Comparison of ENCODE assay signal across 37 cellular contexts in the genomic region with DNA sequence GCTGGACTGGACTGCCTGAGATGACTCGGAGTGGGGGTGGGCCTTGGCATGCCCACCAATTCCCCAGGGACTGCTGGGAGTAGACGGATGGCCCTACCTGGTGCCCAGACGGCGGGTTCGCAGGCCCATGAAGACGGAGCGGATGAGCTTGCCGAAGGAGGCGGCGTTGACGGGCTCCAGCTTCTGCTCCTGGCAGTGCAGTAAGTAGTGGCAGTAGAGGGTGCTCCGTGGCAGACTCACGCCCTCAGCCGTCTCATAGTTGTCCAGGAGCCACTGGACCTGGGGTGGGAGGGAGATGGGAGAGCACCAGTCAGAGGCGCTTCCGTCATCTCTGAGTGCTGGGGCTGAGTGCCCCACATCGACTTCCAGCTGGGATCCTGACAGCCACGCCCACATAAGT. TPM values are rescaled to one million over a fixed set of nuclear protein-coding genes. Genes with fewer than 3 reads are reported as not detected.
"Had no signal": no experiment of that assay in that cellular context is flagged by ENCODE, and none has a peak within 500 bp of the region (broad histone marks: within the 10 kb centered on the region; RNA-seq: fewer than 3 reads in every experiment).

No MANE protein-coding gene starts in this region.

- ATAC-seq: activated CD4-positive, CD25-positive, alpha-beta regulatory T cell treated with anti-CD3 and anti-CD28 coated beads, Interleukin-2, amount 50 U/mL, for 24 hours; activated CD8-positive, alpha-beta T cell treated with anti-CD3 and anti-CD28 coated beads for 36 hours; activated naive CD8-positive, alpha-beta T cell treated with anti-CD3 and anti-CD28 coated beads, Interleukin-2, amount 50 U/mL, for 24 hours; activated T-cell treated with anti-CD3 and anti-CD28 coated beads, Interleukin-2, amount 50 U/mL, for 4 hours; activated T-helper 17 cell treated with anti-CD3 and anti-CD28 coated beads, Interleukin-2, amount 50 U/mL, for 72 hours; body of pancreas; gastroesophageal sphincter; T-helper 17 cell had no signal

- H3K27me3 Mint-ChIP-seq: activated B cell treated with CpG ODN at 0.5 μM for 24 hours; activated CD8-positive, alpha-beta T cell treated with anti-CD3 and anti-CD28 coated beads for 36 hours; activated naive CD4-positive, alpha-beta T cell treated with anti-CD3 and anti-CD28 coated beads, Interleukin-2, amount 50 U/mL, for 24 hours; activated naive CD8-positive, alpha-beta T cell treated with anti-CD3 and anti-CD28 coated beads for 36 hours; activated naive CD8-positive, alpha-beta T cell treated with anti-CD3 and anti-CD28 coated beads, Interleukin-2, amount 50 U/mL, for 24 hours; activated T-helper 17 cell treated with anti-CD3 and anti-CD28 coated beads, Interleukin-2, amount 50 U/mL, for 72 hours; dendritic cell treated with granulocyte-macrophage colony-stimulating factor and Interleukin-4, amounts not matched to agents 40 ng/mL and 50 ng/mL, for 4 days; T-helper 17 cell had no signal

- H3K27ac ChIP-seq: adrenal gland, body of pancreas, colonic mucosa, epithelial cell of prostate, esophagus squamous epithelium, gastroesophageal sphincter, WERI-Rb-1 had no signal

- H3K27me3 ChIP-seq: adrenal gland, body of pancreas, colonic mucosa, dorsolateral prefrontal cortex, esophagus squamous epithelium, gastroesophageal sphincter had no signal

- H3K4me3 Mint-ChIP-seq: activated B cell treated with CpG ODN at 0.5 μM for 24 hours; activated CD8-positive, alpha-beta T cell treated with anti-CD3 and anti-CD28 coated beads for 36 hours; activated naive CD4-positive, alpha-beta T cell treated with anti-CD3 and anti-CD28 coated beads for 36 hours; activated naive CD4-positive, alpha-beta T cell treated with anti-CD3 and anti-CD28 coated beads, Interleukin-2, amount 50 U/mL, for 24 hours; activated naive CD8-positive, alpha-beta T cell treated with anti-CD3 and anti-CD28 coated beads for 36 hours; activated naive CD8-positive, alpha-beta T cell treated with anti-CD3 and anti-CD28 coated beads, Interleukin-2, amount 50 U/mL, for 24 hours; activated T-cell treated with anti-CD3 and anti-CD28 coated beads, Interleukin-2, amount 50 U/mL, for 4 hours; activated T-helper 17 cell treated with anti-CD3 and anti-CD28 coated beads, Interleukin-2, amount 50 U/mL, for 72 hours; dendritic cell treated with granulocyte-macrophage colony-stimulating factor and Interleukin-4, amounts not matched to agents 40 ng/mL and 50 ng/mL, for 4 days; T-helper 2 cell treated with Interferon-gamma antibody and Interleukin-4, amounts not matched to agents 5 μg/mL and 100 μg/mL, for 36 hours had no signal

- DNase-seq: activated B cell treated with CpG ODN at 0.5 μM for 24 hours; activated CD4-positive, alpha-beta T cell treated with anti-CD3 and anti-CD28 coated beads for 48 hours; activated CD4-positive, alpha-beta T cell treated with anti-CD3 and anti-CD28 coated beads, Interleukin-2, amount 50 U/mL, for 1 hour; activated CD4-positive, alpha-beta T cell treated with anti-CD3 and anti-CD28 coated beads, Interleukin-2, amount 50 U/mL, for 48 hours; activated CD8-positive, alpha-beta memory T cell treated with anti-CD3 and anti-CD28 coated beads for 24 hours; activated CD8-positive, alpha-beta T cell treated with anti-CD3 and anti-CD28 coated beads for 36 hours; activated effector memory CD4-positive, alpha-beta T cell treated with anti-CD3 and anti-CD28 coated beads, Interleukin-2, amount 50 U/mL, for 16 hours; activated naive CD4-positive, alpha-beta T cell treated with anti-CD3 and anti-CD28 coated beads for 36 hours; activated naive CD8-positive, alpha-beta T cell treated with anti-CD3 and anti-CD28 coated beads for 36 hours; activated naive CD8-positive, alpha-beta T cell treated with anti-CD3 and anti-CD28 coated beads, Interleukin-2, amount 50 U/mL, for 24 hours; activated T-cell treated with anti-CD3 and anti-CD28 coated beads, Interleukin-2, amount 50 U/mL, for 4 hours; adrenal gland; amygdala; body of pancreas; cerebellar nuclear complex; colonic mucosa; effector memory CD4-positive, alpha-beta T cell; esophagus squamous epithelium; foreskin melanocyte; T-helper 1 cell; T-helper 17 cell; T1000; WERI-Rb-1 had no signal

- H3K4me3 ChIP-seq: adrenal gland, body of pancreas, colonic mucosa, dorsolateral prefrontal cortex, esophagus squamous epithelium, gastroesophageal sphincter had no signal

- H3K27ac Mint-ChIP-seq: activated B cell treated with CpG ODN at 0.5 μM for 24 hours; activated CD8-positive, alpha-beta T cell treated with anti-CD3 and anti-CD28 coated beads for 36 hours; activated naive CD4-positive, alpha-beta T cell treated with anti-CD3 and anti-CD28 coated beads for 36 hours; activated naive CD4-positive, alpha-beta T cell treated with anti-CD3 and anti-CD28 coated beads, Interleukin-2, amount 50 U/mL, for 24 hours; activated naive CD8-positive, alpha-beta T cell treated with anti-CD3 and anti-CD28 coated beads for 36 hours; activated naive CD8-positive, alpha-beta T cell treated with anti-CD3 and anti-CD28 coated beads, Interleukin-2, amount 50 U/mL, for 24 hours; activated T-helper 17 cell treated with anti-CD3 and anti-CD28 coated beads, Interleukin-2, amount 50 U/mL, for 72 hours; dendritic cell treated with granulocyte-macrophage colony-stimulating factor and Interleukin-4, amounts not matched to agents 40 ng/mL and 50 ng/mL, for 4 days; T-helper 17 cell; T-helper 2 cell treated with Interferon-gamma antibody and Interleukin-4, amounts not matched to agents 5 μg/mL and 100 μg/mL, for 36 hours had no signal

- H3K9me3 Mint-ChIP-seq: activated B cell treated with CpG ODN at 0.5 μM for 24 hours; activated CD8-positive, alpha-beta T cell treated with anti-CD3 and anti-CD28 coated beads for 36 hours; activated naive CD4-positive, alpha-beta T cell treated with anti-CD3 and anti-CD28 coated beads for 36 hours; activated naive CD4-positive, alpha-beta T cell treated with anti-CD3 and anti-CD28 coated beads, Interleukin-2, amount 50 U/mL, for 24 hours; activated naive CD8-positive, alpha-beta T cell treated with anti-CD3 and anti-CD28 coated beads for 36 hours; activated naive CD8-positive, alpha-beta T cell treated with anti-CD3 and anti-CD28 coated beads, Interleukin-2, amount 50 U/mL, for 24 hours; activated T-cell treated with anti-CD3 and anti-CD28 coated beads, Interleukin-2, amount 50 U/mL, for 4 hours; activated T-helper 17 cell treated with anti-CD3 and anti-CD28 coated beads, Interleukin-2, amount 50 U/mL, for 72 hours; dendritic cell treated with granulocyte-macrophage colony-stimulating factor and Interleukin-4, amounts not matched to agents 40 ng/mL and 50 ng/mL, for 4 days; T-helper 2 cell treated with Interferon-gamma antibody and Interleukin-4, amounts not matched to agents 5 μg/mL and 100 μg/mL, for 36 hours had no signal

- H3K9me3 ChIP-seq: adrenal gland, body of pancreas, colonic mucosa, esophagus squamous epithelium, gastroesophageal sphincter had no signal

- H3K4me1 ChIP-seq: adrenal gland, body of pancreas, colonic mucosa, gastroesophageal sphincter had no signal

RNA-seq across cellular contexts. Expression of gene PODNL1, which starts 31.7 kb away (rescaled TPM):
- total RNA-seq: activated B cell treated with CpG ODN at 0.5 μM for 24 hours; activated CD8-positive, alpha-beta T cell treated with anti-CD3 and anti-CD28 coated beads for 36 hours; activated naive CD8-positive, alpha-beta T cell treated with anti-CD3 and anti-CD28 coated beads for 36 hours; endothelial cell of umbilical vein had no signal

RNA-seq across cellular contexts. Expression of gene RLN3, which starts 58.1 kb away (rescaled TPM):
- total RNA-seq: activated B cell treated with CpG ODN at 0.5 μM for 24 hours; activated CD8-positive, alpha-beta T cell treated with anti-CD3 and anti-CD28 coated beads for 36 hours; activated naive CD4-positive, alpha-beta T cell treated with anti-CD3 and anti-CD28 coated beads for 36 hours; activated naive CD8-positive, alpha-beta T cell treated with anti-CD3 and anti-CD28 coated beads for 36 hours; activated T-cell treated with anti-CD3 and anti-CD28 coated beads, Interleukin-2, amount 50 U/mL, for 4 hours; activated T-helper 17 cell treated with anti-CD3 and anti-CD28 coated beads, Interleukin-2, amount 50 U/mL, for 72 hours; adrenal gland; aorta; body of pancreas; colonic mucosa; dorsolateral prefrontal cortex; endothelial cell of umbilical vein; esophagus squamous epithelium; fibroblast of lung; fibroblast of villous mesenchyme; gastroesophageal sphincter; glomerular endothelial cell; T-helper 17 cell had no signal
- polyA plus RNA-seq: adrenal gland, aorta, endothelial cell of umbilical vein, esophagus, fibroblast of lung had no signal
